29 cellular contexts compared by ENCODE assay signal in genomic region chr10:131127122-131127589, GRCh38.
DNase-seq lines count a peak whose midpoint lies in the region; ATAC-seq and TF ChIP-seq lines count a peak whose summit lies in the region.
"Had no signal": no experiment of that assay in that cellular context is flagged by ENCODE, and none has a peak within 500 bp of the region (broad histone marks: within the 10 kb centered on the region; RNA-seq: fewer than 3 reads in every experiment).

No MANE protein-coding gene starts in this region.

- no peaks in the 10 kb centered on the region for H3K27me3 Mint-ChIP-seq in activated naive CD4-positive, alpha-beta T cell treated with anti-CD3 and anti-CD28 coated beads, Interleukin-2, amount 50 U/mL, for 24 hours
- no peaks in the 10 kb centered on the region for H3K27me3 Mint-ChIP-seq in activated naive CD4-positive, alpha-beta T cell treated with anti-CD3 and anti-CD28 coated beads, Interleukin-2, amount 10 ng/mL, durations not matched to agents 7 days and 5 days
- H3K27me3 Mint-ChIP-seq in naive thymus-derived CD8-positive, alpha-beta T cell = peaks cover 0 to 2% (median 0%) of the 10 kb centered on the region in 5 donors
- H3K27me3 Mint-ChIP-seq: stimulated activated memory B cell treated with anti-CD40 and anti-IgM and Interleukin-4, amounts not matched to agents 10 μg/mL and 1 μg/mL and 100 μg/mL, for 72 hours had no signal

- H3K36me3 ChIP-seq in mammary epithelial cell (ENCODE audit: insufficient read depth, low read length) = no peaks in the 10 kb centered on the region
- H3K36me3 ChIP-seq in thymus (ENCODE audit: control insufficient read depth, insufficient read depth) = no peaks in the 10 kb centered on the region
- H3K36me3 ChIP-seq in brain microvascular endothelial cell (replicated peaks) = no peaks in the 10 kb centered on the region
- H3K36me3 ChIP-seq: esophagus muscularis mucosa, left lung, sigmoid colon, suprapubic skin, uterus had no signal

- no TSS peak for BruUV-seq in mammary epithelial cell (replicated peaks; lab: Mats Ljungman, UMichigan)

- WGBS in mammary epithelial cell (ENCODE audit: low coverage, missing lambda C conversion rate) = 54% methylated on average over 5 of the region's 10 CpGs
- 43% methylated on average over 10 of the region's 10 CpGs for WGBS in thymus

- H3K79me2 ChIP-seq in mammary epithelial cell (ENCODE audit: insufficient read depth, low read length) = no peaks in the 10 kb centered on the region
- H3K79me2 ChIP-seq: hepatocyte had no signal

- POLR2A ChIA-PET in naive thymus-derived CD8-positive, alpha-beta T cell (lab: Charles Lee) = no interaction called here

- H3K4me1 Mint-ChIP-seq in activated naive CD4-positive, alpha-beta T cell treated with anti-CD3 and anti-CD28 coated beads, Interleukin-2, amount 50 U/mL, for 24 hours = peaks cover 17% of the 10 kb centered on the region
- peaks cover 10% of the 10 kb centered on the region for H3K4me1 Mint-ChIP-seq in activated naive CD4-positive, alpha-beta T cell treated with anti-CD3 and anti-CD28 coated beads, Interleukin-2, amount 10 ng/mL, durations not matched to agents 7 days and 5 days
- H3K4me1 Mint-ChIP-seq in naive thymus-derived CD8-positive, alpha-beta T cell = peaks cover 3 to 19% (median 11%) of the 10 kb centered on the region in 4 donors
- H3K4me1 Mint-ChIP-seq: CD8-positive, alpha-beta memory T cell; stimulated activated memory B cell treated with anti-CD40 and anti-IgM and Interleukin-4, amounts not matched to agents 10 μg/mL and 1 μg/mL and 100 μg/mL, for 72 hours had no signal

- peak overlapping the region; percentile 62 for H3K27ac Mint-ChIP-seq in activated naive CD4-positive, alpha-beta T cell treated with anti-CD3 and anti-CD28 coated beads, Interleukin-2, amount 50 U/mL, for 24 hours
- no peak overlapping the region for H3K27ac Mint-ChIP-seq in activated naive CD4-positive, alpha-beta T cell treated with anti-CD3 and anti-CD28 coated beads, Interleukin-2, amount 10 ng/mL, durations not matched to agents 7 days and 5 days
- peak overlapping the region in 7 of 10 donors; percentile 11 to 85 (median 55) for H3K27ac Mint-ChIP-seq in naive thymus-derived CD8-positive, alpha-beta T cell
- H3K27ac Mint-ChIP-seq: activated CD4-positive, alpha-beta memory T cell treated with anti-CD3 and anti-CD28 coated beads for 36 hours; activated T-helper 1 cell treated with anti-CD3 and anti-CD28 coated beads, Interleukin-12 subunit alpha, Interleukin-12 subunit beta, Interleukin-2, Interleukin-4 antibody, amounts not matched to agents 30 ng/mL and 10 ng/mL and 1 ng/mL, durations not matched to agents 14 hours and 24 hours and 36 hours; stimulated activated memory B cell treated with anti-CD40 and anti-IgM and Interleukin-4, amounts not matched to agents 10 μg/mL and 1 μg/mL and 100 μg/mL, for 72 hours had no signal

- dilution Hi-C loops in mammary epithelial cell (cut with HindIII; ENCODE audit: low sequenced_read_pairs) = no loop called here

- in situ Hi-C loops in mammary epithelial cell (cut with MboI; ENCODE audit: low sequenced_read_pairs in 2 of 2) = no loop called here
- in situ Hi-C loops in GM13976 (cut with MboI; ENCODE audit: low sequenced_read_pairs, unreplicated experiment) = no loop called here
- in situ Hi-C loops in brain microvascular endothelial cell (cut with HindIII; ENCODE audit: low pct_ligation_motif_present, low sequenced_read_pairs) = no loop called here

- H3K4me1 ChIP-seq in mammary epithelial cell (ENCODE audit: insufficient read depth, low read length) (no peaks in the 10 kb centered on the region), thymus (ENCODE audit: control insufficient read depth, insufficient read depth, low read length) (no peaks in the 10 kb centered on the region)
- H3K4me1 ChIP-seq: left lung, sigmoid colon, uterus had no signal

- H4K20me1 ChIP-seq in mammary epithelial cell (ENCODE audit: insufficient read depth, low read length) = no peaks in the 10 kb centered on the region

- CTCF ChIA-PET in activated naive CD4-positive, alpha-beta T cell treated with anti-CD3 and anti-CD28 coated beads, Interleukin-2, amount 10 ng/mL, durations not matched to agents 7 days and 5 days (lab: Charles Lee) = no interaction called here
- CTCF ChIA-PET in mammary epithelial cell (lab: Charles Lee; ENCODE audit: low non-redundant PET) = no interaction called here

- H3K27me3 ChIP-seq in mammary epithelial cell (ENCODE audit: insufficient read depth, low read length) = no peaks in the 10 kb centered on the region
- H3K27me3 ChIP-seq in thymus (ENCODE audit: control insufficient read depth, insufficient read depth) = no peaks in the 10 kb centered on the region
- H3K27me3 ChIP-seq in brain microvascular endothelial cell (replicated peaks) = no peaks in the 10 kb centered on the region
- H3K27me3 ChIP-seq: sigmoid colon, uterus had no signal

- H3K36me3 Mint-ChIP-seq in activated naive CD4-positive, alpha-beta T cell treated with anti-CD3 and anti-CD28 coated beads, Interleukin-2, amount 50 U/mL, for 24 hours = no peaks in the 10 kb centered on the region
- no peaks in the 10 kb centered on the region for H3K36me3 Mint-ChIP-seq in activated naive CD4-positive, alpha-beta T cell treated with anti-CD3 and anti-CD28 coated beads, Interleukin-2, amount 10 ng/mL, durations not matched to agents 7 days and 5 days
- no peaks in the 10 kb centered on the region for H3K36me3 Mint-ChIP-seq in naive thymus-derived CD8-positive, alpha-beta T cell
- H3K36me3 Mint-ChIP-seq: activated CD4-positive, alpha-beta memory T cell treated with anti-CD3 and anti-CD28 coated beads for 36 hours; CD8-positive, alpha-beta memory T cell; stimulated activated memory B cell treated with anti-CD40 and anti-IgM and Interleukin-4, amounts not matched to agents 10 μg/mL and 1 μg/mL and 100 μg/mL, for 72 hours had no signal

- no peak overlapping the region for H3K4me3 Mint-ChIP-seq in activated naive CD4-positive, alpha-beta T cell treated with anti-CD3 and anti-CD28 coated beads, Interleukin-2, amount 50 U/mL, for 24 hours
- H3K4me3 Mint-ChIP-seq in activated naive CD4-positive, alpha-beta T cell treated with anti-CD3 and anti-CD28 coated beads, Interleukin-2, amount 10 ng/mL, durations not matched to agents 7 days and 5 days = no peak overlapping the region
- H3K4me3 Mint-ChIP-seq in naive thymus-derived CD8-positive, alpha-beta T cell = peak overlapping the region in 4 of 10 donors; percentile 0 to 57 (median 39)
- H3K4me3 Mint-ChIP-seq: activated CD4-positive, alpha-beta memory T cell treated with anti-CD3 and anti-CD28 coated beads for 36 hours; activated T-helper 1 cell treated with anti-CD3 and anti-CD28 coated beads, Interleukin-12 subunit alpha, Interleukin-12 subunit beta, Interleukin-2, Interleukin-4 antibody, amounts not matched to agents 30 ng/mL and 10 ng/mL and 1 ng/mL, durations not matched to agents 14 hours and 24 hours and 36 hours; CD8-positive, alpha-beta memory T cell; nephron; stimulated activated memory B cell treated with anti-CD40 and anti-IgM and Interleukin-4, amounts not matched to agents 10 μg/mL and 1 μg/mL and 100 μg/mL, for 72 hours had no signal

- no peak overlapping the region for H3K27ac ChIP-seq in mammary epithelial cell (ENCODE audit: insufficient read depth, low read depth, low read length)
- peak overlapping the region; percentile 22 for H3K27ac ChIP-seq in thymus (ENCODE audit: low read depth)
- no peak overlapping the region for H3K27ac ChIP-seq in brain microvascular endothelial cell
- H3K27ac ChIP-seq: esophagus muscularis mucosa, hepatocyte, left lung, sigmoid colon, suprapubic skin, uterus had no signal

- no peak overlapping the region for H3K4me3 ChIP-seq in mammary epithelial cell (replicated peaks in 1 of 3; ENCODE audit: insufficient read depth in 1 of 3, low read depth in 2 of 3, low read length in 3 of 3)
- no peak overlapping the region for H3K4me3 ChIP-seq in thymus (ENCODE audit: low read length)
- H3K4me3 ChIP-seq in brain microvascular endothelial cell (ENCODE audit: low read depth, low read length) = no peak overlapping the region
- H3K4me3 ChIP-seq: esophagus muscularis mucosa, hepatocyte, left lung, sigmoid colon, suprapubic skin, uterus had no signal

- DNase-seq in activated naive CD4-positive, alpha-beta T cell treated with anti-CD3 and anti-CD28 coated beads, Interleukin-2, amount 10 ng/mL, durations not matched to agents 7 days and 5 days = no peak
- DNase-seq in mammary epithelial cell = peak; percentile 6
- DNase-seq in naive thymus-derived CD8-positive, alpha-beta T cell = no peak
- no peak for DNase-seq in NCI-H1694 (lab: John Stamatoyannopoulos, UW)
- DNase-seq in GM13976 (ENCODE audit: low spot score) = no peak
- DNase-seq in brain microvascular endothelial cell = no peak
- DNase-seq: 8988T; activated CD4-positive, alpha-beta memory T cell treated with anti-CD3 and anti-CD28 coated beads for 36 hours; activated CD8-positive, alpha-beta memory T cell treated with anti-CD3 and anti-CD28 coated beads, Interleukin-2, amount 50 U/mL, for 4 hours; activated naive CD4-positive, alpha-beta T cell treated with anti-CD3 and anti-CD28 coated beads, Interleukin-2, amount 50 U/mL, for 16 hours; cortex of kidney; DMS 273 treated with DMSO at 0.1 percent for 48 hours; foreskin melanocyte; GOT3; left lung; NCI-H226; NCI-H748 treated with DMSO at 0.1 percent for 48 hours; sigmoid colon; stimulated activated CD4-positive, alpha-beta T cell treated with anti-CD3 and anti-CD28 coated beads, Interleukin-4, amount 100 ng/mL, for 4 hours; uterus had no signal

- no peak overlapping the region for H2AFZ ChIP-seq in mammary epithelial cell (ENCODE audit: low read depth, low read length)
- H2AFZ ChIP-seq: hepatocyte had no signal

- H3K9me3 Mint-ChIP-seq in activated naive CD4-positive, alpha-beta T cell treated with anti-CD3 and anti-CD28 coated beads, Interleukin-2, amount 50 U/mL, for 24 hours = no peaks in the 10 kb centered on the region
- H3K9me3 Mint-ChIP-seq in activated naive CD4-positive, alpha-beta T cell treated with anti-CD3 and anti-CD28 coated beads, Interleukin-2, amount 10 ng/mL, durations not matched to agents 7 days and 5 days = peaks cover 3% of the 10 kb centered on the region
- peaks cover 0 to 7% (median 0%) of the 10 kb centered on the region in 9 donors for H3K9me3 Mint-ChIP-seq in naive thymus-derived CD8-positive, alpha-beta T cell
- H3K9me3 Mint-ChIP-seq: activated T-helper 1 cell treated with anti-CD3 and anti-CD28 coated beads, Interleukin-12 subunit alpha, Interleukin-12 subunit beta, Interleukin-2, Interleukin-4 antibody, amounts not matched to agents 30 ng/mL and 10 ng/mL and 1 ng/mL, durations not matched to agents 14 hours and 24 hours and 36 hours had no signal

- peaks cover 46% of the 10 kb centered on the region for H3K9me3 ChIP-seq in mammary epithelial cell (replicated peaks; ENCODE audit: insufficient read depth, low read length)
- no peaks in the 10 kb centered on the region for H3K9me3 ChIP-seq in thymus (ENCODE audit: control insufficient read depth)
- H3K9me3 ChIP-seq: sigmoid colon, suprapubic skin, uterus had no signal

- H3K9ac ChIP-seq in mammary epithelial cell (ENCODE audit: insufficient read depth, low read length) = no peak overlapping the region

- no peak for ATAC-seq in naive thymus-derived CD8-positive, alpha-beta T cell
- ATAC-seq: left lung; stimulated activated memory B cell treated with anti-CD40 and anti-IgM and Interleukin-4, amounts not matched to agents 10 μg/mL and 1 μg/mL and 100 μg/mL, for 72 hours had no signal

- intact Hi-C loops in mammary epithelial cell (cut with micrococcal nuclease) = no loop called here

- H3K4me2 ChIP-seq in mammary epithelial cell (ENCODE audit: insufficient read depth, low read depth, low read length) = no peak overlapping the region
- H3K4me2 ChIP-seq: hepatocyte had no signal

- TF ChIP-seq CTCF in mammary epithelial cell (conservative IDR thresholded peaks at IDR 0.05 in 1 of 2, IDR thresholded peaks at IDR 0.05 in 1 of 2; ENCODE audit: extremely low read depth in 1 of 2, insufficient read depth in 1 of 2, low read depth in 1 of 2, low read length in 2 of 2) = no peak
- no peak for TF ChIP-seq CTCF in GM13976 (IDR thresholded peaks at IDR 0.05; ENCODE audit: borderline replicate concordance, control extremely low read depth, extremely low read depth, insufficient read depth, missing control alignments)
- no peak for TF ChIP-seq CTCF in brain microvascular endothelial cell (IDR thresholded peaks at IDR 0.05; ENCODE audit: low read depth, low read length, missing control alignments)
